In genomic region chr15:68997930-68998777, GRCh38 we compare ENCODE assay signal across 29 cellular contexts. TPM values are rescaled to one million over a fixed set of nuclear protein-coding genes. Genes with fewer than 3 reads are reported as not detected.
"Had no signal": no experiment of that assay in that cellular context is flagged by ENCODE, and none has a peak within 500 bp of the region (broad histone marks: within the 10 kb centered on the region; RNA-seq: fewer than 3 reads in every experiment).

No MANE protein-coding gene starts in this region.

- H3K4me1 ChIP-seq: transverse colon had no signal

- H3K9me3 Mint-ChIP-seq: activated CD4-positive, alpha-beta memory T cell treated with anti-CD3 and anti-CD28 coated beads, Interleukin-2, amount 10 ng/mL, durations not matched to agents 7 days and 5 days; activated CD4-positive, alpha-beta T cell treated with anti-CD3 and anti-CD28 coated beads, Interleukin-2, amount 10 ng/mL, durations not matched to agents 7 days and 5 days; activated naive CD4-positive, alpha-beta T cell treated with anti-CD3 and anti-CD28 coated beads, Interleukin-2, amount 10 ng/mL, durations not matched to agents 7 days and 5 days; activated naive CD8-positive, alpha-beta T cell treated with anti-CD3 and anti-CD28 coated beads, Interleukin-2, amount 10 ng/mL, durations not matched to agents 7 days and 5 days; activated T-cell treated with anti-CD3 and anti-CD28 coated beads, Interleukin-2, amount 50 U/mL, for 24 hours; immature natural killer cell had no signal

- H3K36me3 ChIP-seq: brain microvascular endothelial cell, transverse colon, WERI-Rb-1 had no signal

- H3K4me3 Mint-ChIP-seq: activated CD4-positive, alpha-beta memory T cell treated with anti-CD3 and anti-CD28 coated beads, Interleukin-2, amount 10 ng/mL, durations not matched to agents 7 days and 5 days; activated CD4-positive, alpha-beta T cell treated with anti-CD3 and anti-CD28 coated beads, Interleukin-2, amount 10 ng/mL, durations not matched to agents 7 days and 5 days; activated naive CD4-positive, alpha-beta T cell treated with anti-CD3 and anti-CD28 coated beads, Interleukin-2, amount 10 ng/mL, durations not matched to agents 7 days and 5 days; activated naive CD8-positive, alpha-beta T cell treated with anti-CD3 and anti-CD28 coated beads, Interleukin-2, amount 10 ng/mL, durations not matched to agents 7 days and 5 days; activated T-cell treated with anti-CD3 and anti-CD28 coated beads, Interleukin-2, amount 50 U/mL, for 24 hours; immature natural killer cell; naive thymus-derived CD4-positive, alpha-beta T cell had no signal

- H3K36me3 Mint-ChIP-seq: activated naive CD4-positive, alpha-beta T cell treated with anti-CD3 and anti-CD28 coated beads, Interleukin-2, amount 10 ng/mL, durations not matched to agents 7 days and 5 days; activated naive CD8-positive, alpha-beta T cell treated with anti-CD3 and anti-CD28 coated beads, Interleukin-2, amount 10 ng/mL, durations not matched to agents 7 days and 5 days; immature natural killer cell; naive thymus-derived CD4-positive, alpha-beta T cell had no signal

- H3K27ac ChIP-seq: brain microvascular endothelial cell, testis, transverse colon, WERI-Rb-1 had no signal

- H3K27ac Mint-ChIP-seq: activated CD4-positive, alpha-beta memory T cell treated with anti-CD3 and anti-CD28 coated beads, Interleukin-2, amount 10 ng/mL, durations not matched to agents 7 days and 5 days; activated CD4-positive, alpha-beta T cell treated with anti-CD3 and anti-CD28 coated beads, Interleukin-2, amount 10 ng/mL, durations not matched to agents 7 days and 5 days; activated naive CD4-positive, alpha-beta T cell treated with anti-CD3 and anti-CD28 coated beads, Interleukin-2, amount 10 ng/mL, durations not matched to agents 7 days and 5 days; activated naive CD8-positive, alpha-beta T cell treated with anti-CD3 and anti-CD28 coated beads, Interleukin-2, amount 10 ng/mL, durations not matched to agents 7 days and 5 days; activated T-cell treated with anti-CD3 and anti-CD28 coated beads, Interleukin-2, amount 50 U/mL, for 24 hours; immature natural killer cell had no signal

- H3K9me3 ChIP-seq: testis, transverse colon had no signal

- H3K4me1 Mint-ChIP-seq: activated CD4-positive, alpha-beta memory T cell treated with anti-CD3 and anti-CD28 coated beads, Interleukin-2, amount 10 ng/mL, durations not matched to agents 7 days and 5 days; activated CD4-positive, alpha-beta T cell treated with anti-CD3 and anti-CD28 coated beads, Interleukin-2, amount 10 ng/mL, durations not matched to agents 7 days and 5 days; activated naive CD4-positive, alpha-beta T cell treated with anti-CD3 and anti-CD28 coated beads, Interleukin-2, amount 10 ng/mL, durations not matched to agents 7 days and 5 days; activated naive CD8-positive, alpha-beta T cell treated with anti-CD3 and anti-CD28 coated beads, Interleukin-2, amount 10 ng/mL, durations not matched to agents 7 days and 5 days; immature natural killer cell; naive thymus-derived CD4-positive, alpha-beta T cell had no signal

- DNase-seq: activated CD4-positive, alpha-beta memory T cell treated with anti-CD3 and anti-CD28 coated beads, Interleukin-2, amount 10 ng/mL, durations not matched to agents 7 days and 5 days; activated CD4-positive, alpha-beta T cell treated with anti-CD3 and anti-CD28 coated beads, Interleukin-2, amount 10 ng/mL, durations not matched to agents 7 days and 5 days; activated CD4-positive, CD25-positive, alpha-beta regulatory T cell treated with anti-CD3 and anti-CD28 coated beads, Interleukin-2, amount 50 U/mL, for 72 hours; activated CD8-positive, alpha-beta memory T cell treated with anti-CD3 and anti-CD28 coated beads, Interleukin-2, amount 50 U/mL, for 48 hours; activated gamma-delta T cell; activated naive CD4-positive, alpha-beta T cell treated with anti-CD3 and anti-CD28 coated beads, Interleukin-2, amount 10 ng/mL, durations not matched to agents 7 days and 5 days; activated naive CD8-positive, alpha-beta T cell treated with anti-CD3 and anti-CD28 coated beads, Interleukin-2, amount 10 ng/mL, durations not matched to agents 7 days and 5 days; activated T-cell treated with anti-CD3 and anti-CD28 coated beads, Interleukin-2, amount 50 U/mL, for 24 hours; amniotic stem cell; brain microvascular endothelial cell; caudate nucleus; foreskin fibroblast; head of caudate nucleus; hypothalamus; immature natural killer cell; kidney; left colon; midbrain; naive thymus-derived CD4-positive, alpha-beta T cell; posterior cingulate gyrus; right cardiac atrium; stimulated activated CD4-positive, alpha-beta T cell treated with anti-CD3 and anti-CD28 coated beads, Interleukin-2, amount 100 ng/mL, for 48 hours; stimulated activated naive CD8-positive, alpha-beta T cell treated with anti-CD3 and anti-CD28 coated beads, Interleukin-15, Interleukin-2, amounts not matched to agents 100 U/mL and 50 U/mL, for 24 hours; T-helper 9 cell; testis; transverse colon; WERI-Rb-1 had no signal

- H3K27me3 Mint-ChIP-seq: activated CD4-positive, alpha-beta T cell treated with anti-CD3 and anti-CD28 coated beads, Interleukin-2, amount 10 ng/mL, durations not matched to agents 7 days and 5 days; activated T-cell treated with anti-CD3 and anti-CD28 coated beads, Interleukin-2, amount 50 U/mL, for 24 hours had no signal

- H3K4me3 ChIP-seq: testis, transverse colon had no signal

- ATAC-seq: left colon; naive thymus-derived CD4-positive, alpha-beta T cell; right cardiac atrium; stimulated activated naive CD8-positive, alpha-beta T cell treated with anti-CD3 and anti-CD28 coated beads, Interleukin-15, Interleukin-2, amounts not matched to agents 100 U/mL and 50 U/mL, for 24 hours had no signal

- H3K27me3 ChIP-seq: brain microvascular endothelial cell, testis, transverse colon had no signal

RNA-seq across cellular contexts. Expression of gene NOX5, which starts 16.3 kb away (rescaled TPM):
- total RNA-seq: activated CD4-positive, alpha-beta memory T cell treated with anti-CD3 and anti-CD28 coated beads, Interleukin-2, amount 10 ng/mL, durations not matched to agents 7 days and 5 days; activated CD4-positive, alpha-beta T cell treated with anti-CD3 and anti-CD28 coated beads, Interleukin-2, amount 10 ng/mL, durations not matched to agents 7 days and 5 days; chondrocyte; endothelial cell of umbilical vein had no signal
